ENCODE assay signal across 23 cellular contexts in the genomic region with DNA sequence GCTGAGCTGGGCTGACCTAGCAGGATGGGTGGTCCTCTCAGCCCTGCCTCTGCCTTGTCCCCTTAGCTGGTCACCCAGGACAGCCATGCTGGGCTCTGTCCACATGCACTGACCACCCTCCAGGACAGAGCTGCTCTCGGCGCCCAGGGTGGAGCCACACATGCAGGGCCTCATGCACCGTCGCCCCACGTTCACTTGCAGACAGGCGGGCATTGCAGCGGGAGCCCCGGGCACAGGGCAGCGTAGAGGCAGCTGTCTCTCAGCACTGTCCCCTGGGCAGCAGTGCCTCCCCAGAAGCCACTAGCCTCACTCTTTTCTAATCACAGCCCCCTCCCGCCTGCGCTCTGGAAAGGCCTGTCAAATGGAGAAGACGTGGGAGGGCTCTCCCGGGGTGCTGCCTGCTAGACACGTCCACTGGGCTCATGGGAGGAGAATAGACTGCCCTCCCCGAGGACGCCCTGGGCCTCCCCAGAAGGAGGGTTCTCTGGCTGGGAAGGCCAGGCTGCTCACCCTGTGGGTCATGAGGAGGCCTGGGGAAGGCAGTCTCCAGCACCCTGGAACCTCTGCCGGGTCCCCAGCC. TPM values are rescaled to one million over a fixed set of nuclear protein-coding genes. Genes with fewer than 3 reads are reported as not detected.
DNase-seq lines count a peak whose midpoint lies in the region; ATAC-seq, FAIRE-seq and TF ChIP-seq lines count a peak whose summit lies in the region.
"Had no signal": no experiment of that assay in that cellular context is flagged by ENCODE, and none has a peak within 500 bp of the region (broad histone marks: within the 10 kb centered on the region; RNA-seq: fewer than 3 reads in every experiment).

No MANE protein-coding gene starts in this region.

- no peak overlapping the region for H3K23ac ChIP-seq in neuronal stem cell (ENCODE audit: low read depth, low read length, poor library complexity)

- POLR2A ChIA-PET in T-cell (lab: Charles Lee) = no interaction called here

- no peak overlapping the region for H2BK120ac ChIP-seq in neuronal stem cell (ENCODE audit: low read depth, low read length)

- no peak overlapping the region for H3K9ac ChIP-seq in neuronal stem cell (ENCODE audit: low read depth, low read length, poor library complexity)
- H3K9ac ChIP-seq: BLaER1 treated with 17β-estradiol and CSF1 and Interleukin-3, amounts not matched to agents 10 nM and 100 nM had no signal

- H3K4me3 Mint-ChIP-seq in T-cell = no peak overlapping the region
- H3K4me3 Mint-ChIP-seq: B cell; CD4-positive, alpha-beta T cell; CD8-positive, alpha-beta T cell had no signal

- no peak overlapping the region for H3K27ac Mint-ChIP-seq in T-cell
- H3K27ac Mint-ChIP-seq: B cell; CD4-positive, alpha-beta T cell; CD8-positive, alpha-beta T cell had no signal

- H2AK5ac ChIP-seq in neuronal stem cell (ENCODE audit: low read depth, low read length) = no peak overlapping the region

- peaks cover 4 to 5% of the 10 kb centered on the region in 2 donors for H3K4me1 ChIP-seq in neuronal stem cell (ENCODE audit: control insufficient read depth in 2 of 2, insufficient read depth in 1 of 2, low read depth in 1 of 2, low read length in 2 of 2)
- H3K4me1 ChIP-seq: Caco-2 had no signal

- no peak overlapping the region for H2AFZ ChIP-seq in neuronal stem cell (ENCODE audit: low read length)

- H2BK15ac ChIP-seq in neuronal stem cell (ENCODE audit: low read length) = no peak overlapping the region

- peak overlapping the region; percentile 31 for H2BK12ac ChIP-seq in neuronal stem cell (ENCODE audit: low read length)

- H3K36me3 Mint-ChIP-seq in T-cell = no peaks in the 10 kb centered on the region
- H3K36me3 Mint-ChIP-seq: CD8-positive, alpha-beta T cell had no signal

- H3K4me3 ChIP-seq in WERI-Rb-1 (ENCODE audit: low read depth, low read length) (no peak overlapping the region), neuronal stem cell (ENCODE audit: low read length in 2 of 2) (no peak overlapping the region)
- H3K4me3 ChIP-seq: BLaER1 treated with 17β-estradiol and CSF1 and Interleukin-3, amounts not matched to agents 10 nM and 100 nM had no signal

- peaks cover 0 to 6% (median 2%) of the 10 kb centered on the region in 3 donors for H3K4me1 Mint-ChIP-seq in T-cell

- CTCF ChIA-PET in T-cell (lab: Charles Lee) = no interaction called here

- H3K27me3 ChIP-seq in WERI-Rb-1 (ENCODE audit: insufficient read depth, low read depth, severe bottlenecking) = no peaks in the 10 kb centered on the region
- H3K27me3 ChIP-seq in neuronal stem cell (ENCODE audit: control insufficient read depth in 3 of 3, insufficient read depth in 3 of 3, low read depth in 1 of 3, low read length in 3 of 3) = peaks cover 0 to 34% (median 0%) of the 10 kb centered on the region in 3 experiments
- H3K27me3 ChIP-seq: BLaER1 treated with 17β-estradiol and CSF1 and Interleukin-3, amounts not matched to agents 10 nM and 100 nM had no signal

- H3K9me3 Mint-ChIP-seq in T-cell = no peaks in the 10 kb centered on the region
- H3K9me3 Mint-ChIP-seq: CD4-positive, alpha-beta T cell; CD8-positive, alpha-beta T cell had no signal

- no peak overlapping the region for H3K4ac ChIP-seq in neuronal stem cell (ENCODE audit: low read length)

- H3K36me3 ChIP-seq in WERI-Rb-1 (no peaks in the 10 kb centered on the region; the same call in 1 of the 2 replicates), neuronal stem cell (replicated peaks in 1 of 2; ENCODE audit: control insufficient read depth in 2 of 2, insufficient read depth in 2 of 2, low read length in 2 of 2) (no peaks in the 10 kb centered on the region)
- H3K36me3 ChIP-seq: BLaER1 treated with 17β-estradiol and CSF1 and Interleukin-3, amounts not matched to agents 10 nM and 100 nM had no signal

- no peaks in the 10 kb centered on the region for H3K79me1 ChIP-seq in neuronal stem cell (ENCODE audit: low read depth, low read length)

- H3K27me3 Mint-ChIP-seq in T-cell = no peaks in the 10 kb centered on the region
- H3K27me3 Mint-ChIP-seq: CD4-positive, alpha-beta T cell had no signal

- no peak for ATAC-seq in T-cell (replicated peaks in 1 of 4)
- ATAC-seq: CD8-positive, alpha-beta T cell had no signal

- DNase-seq in WERI-Rb-1 (no peak), neuronal stem cell (ENCODE audit: low spot score) (no peak), urothelium cell line (ENCODE audit: low spot score) (no peak), ACHN (no peak), T-helper 1 cell (no peak), T-cell (no peak)
- DNase-seq: 8988T; AML-193; Caco-2; Calu3; CD4-positive, alpha-beta T cell; CD8-positive, alpha-beta T cell; DMS79 treated with DMSO at 0.1 percent for 48 hours; GF-D8 had no signal

- TF ChIP-seq CTCF in WERI-Rb-1 (IDR thresholded peaks at IDR 0.05; ENCODE audit: low read depth, low read length) = no peak

- peak overlapping the region; percentile 66 for H3K18ac ChIP-seq in neuronal stem cell (ENCODE audit: low read length)

- peak overlapping the region; percentile 85 for H3K14ac ChIP-seq in neuronal stem cell (ENCODE audit: low read length)

- H3K4me2 ChIP-seq in neuronal stem cell (ENCODE audit: insufficient read depth, low read length, poor library complexity, severe bottlenecking) = no peak overlapping the region
- H3K4me2 ChIP-seq: BLaER1 treated with 17β-estradiol and CSF1 and Interleukin-3, amounts not matched to agents 10 nM and 100 nM had no signal

- WGBS in neuronal stem cell (ENCODE audit: extremely low coverage in 2 of 2, insufficient read length in 2 of 2, insufficient replicate concordance in 1 of 2), 2 donors = no CpG with 5 or more reads among the region's 17 CpGs

- H3K9me3 ChIP-seq in WERI-Rb-1 (ENCODE audit: severe bottlenecking) (no peaks in the 10 kb centered on the region), neuronal stem cell (replicated peaks in 1 of 2; ENCODE audit: control insufficient read depth in 2 of 2, insufficient read depth in 1 of 2, low read depth in 1 of 2, low read length in 2 of 2) (no peaks in the 10 kb centered on the region)
- H3K9me3 ChIP-seq: BLaER1 treated with 17β-estradiol and CSF1 and Interleukin-3, amounts not matched to agents 10 nM and 100 nM; Caco-2 had no signal

- in situ Hi-C loops in ACHN (cut with HindIII; ENCODE audit: low pct_ligation_motif_present, low pct_unique_long_range_greater_than_20kb, low sequenced_read_pairs) = no loop called here

- H4K8ac ChIP-seq in neuronal stem cell (ENCODE audit: low read depth, low read length) = peak overlapping the region; percentile 55

- peak; percentile 62 for FAIRE-seq in urothelium cell line (lab: Jason Lieb, UNC)
- FAIRE-seq: A204.1, D721Med, G401.6, GM12891, GM19239 had no signal

- peak overlapping the region; percentile 95 for H3K27ac ChIP-seq in WERI-Rb-1
- no peak overlapping the region for H3K27ac ChIP-seq in neuronal stem cell (replicated peaks; ENCODE audit: low read length)
- H3K27ac ChIP-seq: BLaER1 treated with 17β-estradiol and CSF1 and Interleukin-3, amounts not matched to agents 10 nM and 100 nM; C4-2B had no signal

- H2BK5ac ChIP-seq in neuronal stem cell (ENCODE audit: low read length) = no peak overlapping the region

- H4K91ac ChIP-seq in neuronal stem cell (ENCODE audit: low read depth, low read length, poor library complexity) = no peak overlapping the region

RNA-seq across cellular contexts. Expression of a gene that starts 37.4 kb away (rescaled TPM):
- polyA plus RNA-seq in neuronal stem cell (2013, experiment 1 of 2) = 71.1 TPM
- polyA plus RNA-seq in neuronal stem cell (2013, experiment 2 of 2) = 69.2 TPM
- total RNA-seq in T-cell = 10 to 100 TPM; 55.1 to 74.3 (median 60.2) TPM

RNA-seq across cellular contexts. Expression of a gene that starts 49.0 kb away (rescaled TPM):
- 0.60 TPM for polyA plus RNA-seq in neuronal stem cell (2013, experiment 1 of 2)
- polyA plus RNA-seq in neuronal stem cell (2013, experiment 2 of 2) = 0.46 TPM
- under 1 TPM in 4 of 5 donors, not detected in 1; 0.28 to 0.82 (median 0.43) TPM for total RNA-seq in T-cell
- total RNA-seq: A673, Caco-2, Calu3 had no signal
